1 cellular context compared by ENCODE assay signal in the genomic region with DNA sequence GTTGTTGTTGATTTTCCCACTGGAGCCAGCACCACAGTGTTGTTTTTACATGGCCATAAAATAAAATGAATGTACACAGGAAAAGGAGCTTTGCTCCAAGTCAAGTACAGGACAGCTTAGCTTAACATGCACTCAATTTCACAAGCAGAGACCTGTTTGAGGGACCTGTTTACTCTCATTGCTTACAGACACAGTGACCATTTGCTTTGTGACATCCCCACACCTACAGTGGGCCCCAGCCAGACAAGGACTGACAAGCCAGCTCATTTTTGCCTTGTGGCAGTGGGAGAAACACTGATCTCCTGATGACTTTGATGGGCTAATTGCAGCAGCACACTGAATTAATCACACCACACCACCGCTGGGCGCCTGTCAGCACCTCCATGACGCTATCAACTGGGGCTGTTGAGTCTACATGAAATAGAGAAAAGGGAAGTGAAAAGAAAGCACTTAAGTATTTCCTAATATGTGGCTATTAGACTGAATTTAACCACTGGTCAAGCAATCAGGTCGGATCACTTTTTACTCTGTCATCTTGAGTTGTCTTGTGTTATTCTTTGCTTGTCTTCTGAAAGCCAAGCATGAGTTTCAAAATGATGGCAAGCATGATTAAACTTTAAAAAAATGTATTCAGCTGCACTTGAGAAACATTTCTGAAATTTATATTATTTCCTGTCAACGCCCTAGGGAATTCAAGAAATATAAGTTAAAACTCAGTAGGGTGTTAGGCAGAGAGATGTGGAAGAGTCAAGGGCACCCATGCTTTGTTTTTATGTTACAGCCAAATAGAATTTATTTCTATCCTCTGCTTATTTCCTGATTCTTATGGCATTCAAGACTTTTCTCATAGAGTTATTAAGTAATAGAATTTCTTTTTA.
TF ChIP-seq lines count a peak whose summit lies in the region.

No MANE protein-coding gene starts in this region.

TF ChIP-seq in GM12878, 131 proteins besides CTCF, POLR2A, EP300 and RAD21 (continued from another document and continues in another):
- TF ChIP-seq, protein P1, sequence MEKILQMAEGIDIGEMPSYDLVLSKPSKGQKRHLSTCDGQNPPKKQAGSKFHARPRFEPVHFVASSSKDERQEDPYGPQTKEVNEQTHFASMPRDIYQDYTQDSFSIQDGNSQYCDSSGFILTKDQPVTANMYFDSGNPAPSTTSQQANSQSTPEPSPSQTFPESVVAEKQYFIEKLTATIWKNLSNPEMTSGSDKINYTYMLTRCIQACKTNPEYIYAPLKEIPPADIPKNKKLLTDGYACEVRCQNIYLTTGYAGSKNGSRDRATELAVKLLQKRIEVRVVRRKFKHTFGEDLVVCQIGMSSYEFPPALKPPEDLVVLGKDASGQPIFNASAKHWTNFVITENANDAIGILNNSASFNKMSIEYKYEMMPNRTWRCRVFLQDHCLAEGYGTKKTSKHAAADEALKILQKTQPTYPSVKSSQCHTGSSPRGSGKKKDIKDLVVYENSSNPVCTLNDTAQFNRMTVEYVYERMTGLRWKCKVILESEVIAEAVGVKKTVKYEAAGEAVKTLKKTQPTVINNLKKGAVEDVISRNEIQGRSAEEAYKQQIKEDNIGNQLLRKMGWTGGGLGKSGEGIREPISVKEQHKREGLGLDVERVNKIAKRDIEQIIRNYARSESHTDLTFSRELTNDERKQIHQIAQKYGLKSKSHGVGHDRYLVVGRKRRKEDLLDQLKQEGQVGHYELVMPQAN (conservative IDR thresholded peaks at IDR 0.05): no peak
- TF ChIP-seq, protein P2, sequence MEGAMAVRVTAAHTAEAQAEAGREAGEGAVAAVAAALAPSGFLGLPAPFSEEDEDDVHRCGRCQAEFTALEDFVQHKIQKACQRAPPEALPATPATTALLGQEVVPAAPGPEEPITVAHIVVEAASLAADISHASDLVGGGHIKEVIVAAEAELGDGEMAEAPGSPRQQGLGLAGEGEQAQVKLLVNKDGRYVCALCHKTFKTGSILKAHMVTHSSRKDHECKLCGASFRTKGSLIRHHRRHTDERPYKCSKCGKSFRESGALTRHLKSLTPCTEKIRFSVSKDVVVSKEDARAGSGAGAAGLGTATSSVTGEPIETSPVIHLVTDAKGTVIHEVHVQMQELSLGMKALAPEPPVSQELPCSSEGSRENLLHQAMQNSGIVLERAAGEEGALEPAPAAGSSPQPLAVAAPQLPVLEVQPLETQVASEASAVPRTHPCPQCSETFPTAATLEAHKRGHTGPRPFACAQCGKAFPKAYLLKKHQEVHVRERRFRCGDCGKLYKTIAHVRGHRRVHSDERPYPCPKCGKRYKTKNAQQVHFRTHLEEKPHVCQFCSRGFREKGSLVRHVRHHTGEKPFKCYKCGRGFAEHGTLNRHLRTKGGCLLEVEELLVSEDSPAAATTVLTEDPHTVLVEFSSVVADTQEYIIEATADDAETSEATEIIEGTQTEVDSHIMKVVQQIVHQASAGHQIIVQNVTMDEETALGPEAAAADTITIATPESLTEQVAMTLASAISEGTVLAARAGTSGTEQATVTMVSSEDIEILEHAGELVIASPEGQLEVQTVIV (IDR thresholded peaks at IDR 0.05; ENCODE audit: borderline replicate concordance, partially characterized antibody): no peak
- TF ChIP-seq FOXM1 (IDR thresholded peaks at IDR 0.05; ENCODE audit: low read depth, low read length): no peak
- TF ChIP-seq, protein P3, sequence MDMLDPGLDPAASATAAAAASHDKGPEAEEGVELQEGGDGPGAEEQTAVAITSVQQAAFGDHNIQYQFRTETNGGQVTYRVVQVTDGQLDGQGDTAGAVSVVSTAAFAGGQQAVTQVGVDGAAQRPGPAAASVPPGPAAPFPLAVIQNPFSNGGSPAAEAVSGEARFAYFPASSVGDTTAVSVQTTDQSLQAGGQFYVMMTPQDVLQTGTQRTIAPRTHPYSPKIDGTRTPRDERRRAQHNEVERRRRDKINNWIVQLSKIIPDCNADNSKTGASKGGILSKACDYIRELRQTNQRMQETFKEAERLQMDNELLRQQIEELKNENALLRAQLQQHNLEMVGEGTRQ (IDR thresholded peaks at IDR 0.05; ENCODE audit: borderline replicate concordance, low read depth, low read length): no peak
- TF ChIP-seq POLR2AphosphoS2 (IDR thresholded peaks at IDR 0.05; ENCODE audit: low read depth, low read length): no peak
- TF ChIP-seq HCFC1 (IDR thresholded peaks at IDR 0.05; ENCODE audit: low read length): no peak
- peak; percentile 5; the same call in 1 of the 2 replicates for TF ChIP-seq ZSCAN29 (IDR thresholded peaks at IDR 0.05)
- TF ChIP-seq SIN3A (IDR thresholded peaks at IDR 0.05; ENCODE audit: low read depth, low read length): no peak
- no peak for TF ChIP-seq GATAD2B (conservative IDR thresholded peaks at IDR 0.05; ENCODE audit: low read depth)
- TF ChIP-seq BACH1 (IDR thresholded peaks at IDR 0.05; ENCODE audit: borderline replicate concordance): no peak
- peak in 1 of 2 experiments; percentile 26; a peak in 2 of 4 replicates for TF ChIP-seq IKZF2 (IDR thresholded peaks at IDR 0.05)
- 0 out of 2 replicates have a peak, but pooled peaks have one; percentile 20 for TF ChIP-seq BMI1 (IDR thresholded peaks at IDR 0.05; ENCODE audit: borderline replicate concordance)
- peak; percentile 41; the same call in 1 of the 2 replicates for TF ChIP-seq ATF7 (IDR thresholded peaks at IDR 0.05; ENCODE audit: low read depth)
- TF ChIP-seq ZNF622 (IDR thresholded peaks at IDR 0.05): no peak
- no peak for TF ChIP-seq SMAD5 (IDR thresholded peaks at IDR 0.05; ENCODE audit: low read depth)
- no peak for TF ChIP-seq STAT1 (conservative IDR thresholded peaks at IDR 0.05)
- TF ChIP-seq, protein P4, sequence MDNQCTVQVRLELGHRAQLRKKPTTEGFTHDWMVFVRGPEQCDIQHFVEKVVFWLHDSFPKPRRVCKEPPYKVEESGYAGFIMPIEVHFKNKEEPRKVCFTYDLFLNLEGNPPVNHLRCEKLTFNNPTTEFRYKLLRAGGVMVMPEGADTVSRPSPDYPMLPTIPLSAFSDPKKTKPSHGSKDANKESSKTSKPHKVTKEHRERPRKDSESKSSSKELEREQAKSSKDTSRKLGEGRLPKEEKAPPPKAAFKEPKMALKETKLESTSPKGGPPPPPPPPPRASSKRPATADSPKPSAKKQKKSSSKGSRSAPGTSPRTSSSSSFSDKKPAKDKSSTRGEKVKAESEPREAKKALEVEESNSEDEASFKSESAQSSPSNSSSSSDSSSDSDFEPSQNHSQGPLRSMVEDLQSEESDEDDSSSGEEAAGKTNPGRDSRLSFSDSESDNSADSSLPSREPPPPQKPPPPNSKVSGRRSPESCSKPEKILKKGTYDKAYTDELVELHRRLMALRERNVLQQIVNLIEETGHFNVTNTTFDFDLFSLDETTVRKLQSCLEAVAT (IDR thresholded peaks at IDR 0.05): no peak
- TF ChIP-seq, protein P5, sequence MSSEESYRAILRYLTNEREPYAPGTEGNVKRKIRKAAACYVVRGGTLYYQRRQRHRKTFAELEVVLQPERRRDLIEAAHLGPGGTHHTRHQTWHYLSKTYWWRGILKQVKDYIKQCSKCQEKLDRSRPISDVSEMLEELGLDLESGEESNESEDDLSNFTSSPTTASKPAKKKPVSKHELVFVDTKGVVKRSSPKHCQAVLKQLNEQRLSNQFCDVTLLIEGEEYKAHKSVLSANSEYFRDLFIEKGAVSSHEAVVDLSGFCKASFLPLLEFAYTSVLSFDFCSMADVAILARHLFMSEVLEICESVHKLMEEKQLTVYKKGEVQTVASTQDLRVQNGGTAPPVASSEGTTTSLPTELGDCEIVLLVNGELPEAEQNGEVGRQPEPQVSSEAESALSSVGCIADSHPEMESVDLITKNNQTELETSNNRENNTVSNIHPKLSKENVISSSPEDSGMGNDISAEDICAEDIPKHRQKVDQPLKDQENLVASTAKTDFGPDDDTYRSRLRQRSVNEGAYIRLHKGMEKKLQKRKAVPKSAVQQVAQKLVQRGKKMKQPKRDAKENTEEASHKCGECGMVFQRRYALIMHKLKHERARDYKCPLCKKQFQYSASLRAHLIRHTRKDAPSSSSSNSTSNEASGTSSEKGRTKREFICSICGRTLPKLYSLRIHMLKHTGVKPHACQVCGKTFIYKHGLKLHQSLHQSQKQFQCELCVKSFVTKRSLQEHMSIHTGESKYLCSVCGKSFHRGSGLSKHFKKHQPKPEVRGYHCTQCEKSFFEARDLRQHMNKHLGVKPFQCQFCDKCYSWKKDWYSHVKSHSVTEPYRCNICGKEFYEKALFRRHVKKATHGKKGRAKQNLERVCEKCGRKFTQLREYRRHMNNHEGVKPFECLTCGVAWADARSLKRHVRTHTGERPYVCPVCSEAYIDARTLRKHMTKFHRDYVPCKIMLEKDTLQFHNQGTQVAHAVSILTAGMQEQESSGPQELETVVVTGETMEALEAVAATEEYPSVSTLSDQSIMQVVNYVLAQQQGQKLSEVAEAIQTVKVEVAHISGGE (CRISPR knock-in tag; IDR thresholded peaks at IDR 0.05): no peak
- no peak for TF ChIP-seq CEBPB (IDR thresholded peaks at IDR 0.05; ENCODE audit: borderline replicate concordance in 1 of 2, low read depth in 2 of 2, low read length in 2 of 2)
- TF ChIP-seq KDM1A (IDR thresholded peaks at IDR 0.05; ENCODE audit: borderline replicate concordance): no peak
- TF ChIP-seq NR2C2 (IDR thresholded peaks at IDR 0.05; ENCODE audit: borderline replicate concordance, control insufficient read depth, insufficient read length, low read depth): no peak
- no peak for TF ChIP-seq ZNF274 (IDR thresholded peaks at IDR 0.05; ENCODE audit: insufficient read depth, insufficient read length)
- TF ChIP-seq BHLHE40 (IDR thresholded peaks at IDR 0.05; ENCODE audit: borderline replicate concordance in 1 of 2, low read depth in 2 of 2, low read length in 1 of 2): peak in 1 of 2 experiments; percentile 52; a peak in 2 of 4 replicates
- TF ChIP-seq GABPA (IDR thresholded peaks at IDR 0.05; ENCODE audit: low read depth): no peak
- TF ChIP-seq, protein P6, sequence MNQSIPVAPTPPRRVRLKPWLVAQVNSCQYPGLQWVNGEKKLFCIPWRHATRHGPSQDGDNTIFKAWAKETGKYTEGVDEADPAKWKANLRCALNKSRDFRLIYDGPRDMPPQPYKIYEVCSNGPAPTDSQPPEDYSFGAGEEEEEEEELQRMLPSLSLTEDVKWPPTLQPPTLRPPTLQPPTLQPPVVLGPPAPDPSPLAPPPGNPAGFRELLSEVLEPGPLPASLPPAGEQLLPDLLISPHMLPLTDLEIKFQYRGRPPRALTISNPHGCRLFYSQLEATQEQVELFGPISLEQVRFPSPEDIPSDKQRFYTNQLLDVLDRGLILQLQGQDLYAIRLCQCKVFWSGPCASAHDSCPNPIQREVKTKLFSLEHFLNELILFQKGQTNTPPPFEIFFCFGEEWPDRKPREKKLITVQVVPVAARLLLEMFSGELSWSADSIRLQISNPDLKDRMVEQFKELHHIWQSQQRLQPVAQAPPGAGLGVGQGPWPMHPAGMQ (IDR thresholded peaks at IDR 0.05; ENCODE audit: borderline replicate concordance): no peak
- TF ChIP-seq, protein P7, sequence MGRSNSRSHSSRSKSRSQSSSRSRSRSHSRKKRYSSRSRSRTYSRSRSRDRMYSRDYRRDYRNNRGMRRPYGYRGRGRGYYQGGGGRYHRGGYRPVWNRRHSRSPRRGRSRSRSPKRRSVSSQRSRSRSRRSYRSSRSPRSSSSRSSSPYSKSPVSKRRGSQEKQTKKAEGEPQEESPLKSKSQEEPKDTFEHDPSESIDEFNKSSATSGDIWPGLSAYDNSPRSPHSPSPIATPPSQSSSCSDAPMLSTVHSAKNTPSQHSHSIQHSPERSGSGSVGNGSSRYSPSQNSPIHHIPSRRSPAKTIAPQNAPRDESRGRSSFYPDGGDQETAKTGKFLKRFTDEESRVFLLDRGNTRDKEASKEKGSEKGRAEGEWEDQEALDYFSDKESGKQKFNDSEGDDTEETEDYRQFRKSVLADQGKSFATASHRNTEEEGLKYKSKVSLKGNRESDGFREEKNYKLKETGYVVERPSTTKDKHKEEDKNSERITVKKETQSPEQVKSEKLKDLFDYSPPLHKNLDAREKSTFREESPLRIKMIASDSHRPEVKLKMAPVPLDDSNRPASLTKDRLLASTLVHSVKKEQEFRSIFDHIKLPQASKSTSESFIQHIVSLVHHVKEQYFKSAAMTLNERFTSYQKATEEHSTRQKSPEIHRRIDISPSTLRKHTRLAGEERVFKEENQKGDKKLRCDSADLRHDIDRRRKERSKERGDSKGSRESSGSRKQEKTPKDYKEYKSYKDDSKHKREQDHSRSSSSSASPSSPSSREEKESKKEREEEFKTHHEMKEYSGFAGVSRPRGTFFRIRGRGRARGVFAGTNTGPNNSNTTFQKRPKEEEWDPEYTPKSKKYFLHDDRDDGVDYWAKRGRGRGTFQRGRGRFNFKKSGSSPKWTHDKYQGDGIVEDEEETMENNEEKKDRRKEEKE (IDR thresholded peaks at IDR 0.05): no peak
- TF ChIP-seq TARDBP (IDR thresholded peaks at IDR 0.05; ENCODE audit: borderline replicate concordance): no peak
- no peak for TF ChIP-seq FOXK2 (IDR thresholded peaks at IDR 0.05)
- TF ChIP-seq, protein P8, sequence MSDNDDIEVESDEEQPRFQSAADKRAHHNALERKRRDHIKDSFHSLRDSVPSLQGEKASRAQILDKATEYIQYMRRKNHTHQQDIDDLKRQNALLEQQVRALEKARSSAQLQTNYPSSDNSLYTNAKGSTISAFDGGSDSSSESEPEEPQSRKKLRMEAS (IDR thresholded peaks at IDR 0.05; ENCODE audit: low read depth, low read length): no peak
- TF ChIP-seq, protein P9, sequence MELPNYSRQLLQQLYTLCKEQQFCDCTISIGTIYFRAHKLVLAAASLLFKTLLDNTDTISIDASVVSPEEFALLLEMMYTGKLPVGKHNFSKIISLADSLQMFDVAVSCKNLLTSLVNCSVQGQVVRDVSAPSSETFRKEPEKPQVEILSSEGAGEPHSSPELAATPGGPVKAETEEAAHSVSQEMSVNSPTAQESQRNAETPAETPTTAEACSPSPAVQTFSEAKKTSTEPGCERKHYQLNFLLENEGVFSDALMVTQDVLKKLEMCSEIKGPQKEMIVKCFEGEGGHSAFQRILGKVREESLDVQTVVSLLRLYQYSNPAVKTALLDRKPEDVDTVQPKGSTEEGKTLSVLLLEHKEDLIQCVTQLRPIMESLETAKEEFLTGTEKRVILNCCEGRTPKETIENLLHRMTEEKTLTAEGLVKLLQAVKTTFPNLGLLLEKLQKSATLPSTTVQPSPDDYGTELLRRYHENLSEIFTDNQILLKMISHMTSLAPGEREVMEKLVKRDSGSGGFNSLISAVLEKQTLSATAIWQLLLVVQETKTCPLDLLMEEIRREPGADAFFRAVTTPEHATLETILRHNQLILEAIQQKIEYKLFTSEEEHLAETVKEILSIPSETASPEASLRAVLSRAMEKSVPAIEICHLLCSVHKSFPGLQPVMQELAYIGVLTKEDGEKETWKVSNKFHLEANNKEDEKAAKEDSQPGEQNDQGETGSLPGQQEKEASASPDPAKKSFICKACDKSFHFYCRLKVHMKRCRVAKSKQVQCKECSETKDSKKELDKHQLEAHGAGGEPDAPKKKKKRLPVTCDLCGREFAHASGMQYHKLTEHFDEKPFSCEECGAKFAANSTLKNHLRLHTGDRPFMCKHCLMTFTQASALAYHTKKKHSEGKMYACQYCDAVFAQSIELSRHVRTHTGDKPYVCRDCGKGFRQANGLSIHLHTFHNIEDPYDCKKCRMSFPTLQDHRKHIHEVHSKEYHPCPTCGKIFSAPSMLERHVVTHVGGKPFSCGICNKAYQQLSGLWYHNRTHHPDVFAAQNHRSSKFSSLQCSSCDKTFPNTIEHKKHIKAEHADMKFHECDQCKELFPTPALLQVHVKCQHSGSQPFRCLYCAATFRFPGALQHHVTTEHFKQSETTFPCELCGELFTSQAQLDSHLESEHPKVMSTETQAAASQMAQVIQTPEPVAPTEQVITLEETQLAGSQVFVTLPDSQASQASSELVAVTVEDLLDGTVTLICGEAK (IDR thresholded peaks at IDR 0.05; ENCODE audit: borderline replicate concordance): no peak
- no peak for TF ChIP-seq EED (IDR thresholded peaks at IDR 0.05; ENCODE audit: low read depth)
- TF ChIP-seq BCL11A (IDR thresholded peaks at IDR 0.05; ENCODE audit: low read depth, low read length): 0 out of 2 replicates have a peak, but pooled peaks have one; percentile 12
- TF ChIP-seq MXI1 (IDR thresholded peaks at IDR 0.05; ENCODE audit: low read depth, low read length): no peak
- TF ChIP-seq NFYA (IDR thresholded peaks at IDR 0.05; ENCODE audit: borderline replicate concordance, low read depth, low read length): no peak
- no peak for TF ChIP-seq MEF2A (IDR thresholded peaks at IDR 0.05; ENCODE audit: insufficient read depth, low read depth, low read length)
